In genomic region chr14:62451221-62451620, GRCh38 we compare ENCODE assay signal across 26 cellular contexts.
"Had no signal": no experiment of that assay in that cellular context is flagged by ENCODE, and none has a peak within 500 bp of the region (broad histone marks: within the 10 kb centered on the region; RNA-seq: fewer than 3 reads in every experiment).

No MANE protein-coding gene starts in this region.

- H3K4me3 ChIP-seq: colonic mucosa, esophagus muscularis mucosa, gastroesophageal sphincter, heart left ventricle, hepatocyte, left lung, lower lobe of right lung, mucosa of descending colon had no signal

- H3K4me1 Mint-ChIP-seq: immature natural killer cell; mesothelial cell of epicardium; naive B cell; naive thymus-derived CD8-positive, alpha-beta T cell had no signal

- H2AFZ ChIP-seq: hepatocyte had no signal

- H3K79me2 ChIP-seq: hepatocyte had no signal

- H3K27me3 ChIP-seq: colonic mucosa, esophagus muscularis mucosa, foreskin keratinocyte, gastroesophageal sphincter, heart left ventricle, hepatocyte, left lung had no signal

- H3K36me3 ChIP-seq: colonic mucosa, esophagus muscularis mucosa, gastroesophageal sphincter, heart left ventricle, left lung, lower lobe of right lung had no signal

- H3K27ac Mint-ChIP-seq: dendritic cell treated with granulocyte-macrophage colony-stimulating factor and Interleukin-4, amounts not matched to agents 40 ng/mL and 50 ng/mL, for 4 days; immature natural killer cell; mesothelial cell of epicardium; naive B cell; naive thymus-derived CD8-positive, alpha-beta T cell had no signal

- H3K27ac ChIP-seq: colonic mucosa, epithelial cell of prostate, esophagus muscularis mucosa, foreskin keratinocyte, gastroesophageal sphincter, heart left ventricle, hepatocyte, left lung, lower lobe of right lung had no signal

- H3K4me1 ChIP-seq: colonic mucosa, esophagus muscularis mucosa, gastroesophageal sphincter, heart left ventricle, left lung, lower lobe of right lung had no signal

- H3K4me2 ChIP-seq: hepatocyte had no signal

- H3K27me3 Mint-ChIP-seq: dendritic cell treated with granulocyte-macrophage colony-stimulating factor and Interleukin-4, amounts not matched to agents 40 ng/mL and 50 ng/mL, for 4 days; naive B cell; naive thymus-derived CD8-positive, alpha-beta T cell had no signal

- H3K36me3 Mint-ChIP-seq: immature natural killer cell; mesothelial cell of epicardium; naive B cell; naive thymus-derived CD8-positive, alpha-beta T cell had no signal

- ATAC-seq: foreskin keratinocyte; gastroesophageal sphincter; heart left ventricle; left colon; left lung; left ventricle myocardium superior; lower lobe of right lung; mucosa of descending colon; naive thymus-derived CD8-positive, alpha-beta T cell had no signal

- H3K4me3 Mint-ChIP-seq: dendritic cell treated with granulocyte-macrophage colony-stimulating factor and Interleukin-4, amounts not matched to agents 40 ng/mL and 50 ng/mL, for 4 days; immature natural killer cell; mesothelial cell of epicardium; naive B cell; naive thymus-derived CD8-positive, alpha-beta T cell had no signal

- DNase-seq: colonic mucosa; cortex of kidney; effector CD4-positive, alpha-beta T cell; effector memory CD4-positive, alpha-beta T cell; erythroblast; heart left ventricle; hypothalamus; immature natural killer cell; islet precursor cell; kidney; kidney glomerular epithelial cell; left colon; left lung; left ventricle myocardium superior; lower lobe of right lung; mesenchymal stem cell; mucosa of descending colon; naive B cell; naive thymus-derived CD8-positive, alpha-beta T cell had no signal
